In genomic region chr4:101418055-101418454, GRCh38 we compare ENCODE assay signal across 8 cellular contexts.
A peak's percentile ranks its signal among the peaks of the same experiment; 100 is the strongest.
DNase-seq lines count a peak whose midpoint lies in the region; ATAC-seq, FAIRE-seq and TF ChIP-seq lines count a peak whose summit lies in the region.

No MANE protein-coding gene starts in this region.

- no peak for TF ChIP-seq POLR2A in H54 (IDR thresholded peaks at IDR 0.05; ENCODE audit: low read depth, low read length)

- peak; percentile 74 for ATAC-seq in HG03565 (IDR thresholded peaks at IDR 0.05; ENCODE audit: unreplicated experiment)

- no peak for FAIRE-seq in H54 (lab: Jason Lieb, UNC)

- peak; percentile 53 for DNase-seq in activated gamma-delta T cell treated with Interleukin-2 at 50 U/mL for 16 hours
- no peak for DNase-seq in activated gamma-delta T cell (lab: John Stamatoyannopoulos, UW)
- DNase-seq in activated T-cell treated with anti-CD3 and anti-CD28 coated beads, Interleukin-2, amount 50 U/mL, for 1 hour: peak; percentile 28
- peak; percentile 30 for DNase-seq in stimulated activated CD4-positive, alpha-beta T cell treated with anti-CD3 and anti-CD28 coated beads, Interleukin-4, amount 100 ng/mL, for 1 hour
- DNase-seq in H54 (ENCODE audit: insufficient read length, low spot score): no peak
- DNase-seq in Ammon's horn (ENCODE audit: low spot score): no peak
- DNase-seq in cortex of kidney (lab: John Stamatoyannopoulos, UW): no peak

Comparison
In these comparisons a context has a peak if more than half of its experiments do, and no peak if none do; other contexts are left out.
1. DNase-seq: peak in activated gamma-delta T cell treated with Interleukin-2 at 50 U/mL for 16 hours (single experiment), activated T-cell treated with anti-CD3 and anti-CD28 coated beads, Interleukin-2, amount 50 U/mL, for 1 hour (single experiment) and stimulated activated CD4-positive, alpha-beta T cell treated with anti-CD3 and anti-CD28 coated beads, Interleukin-4, amount 100 ng/mL, for 1 hour (single experiment); none in activated gamma-delta T cell (single experiment), H54 (single experiment), Ammon's horn (single experiment) and cortex of kidney (single experiment).